Comparison of ENCODE assay signal across 21 cellular contexts in the genomic region with DNA sequence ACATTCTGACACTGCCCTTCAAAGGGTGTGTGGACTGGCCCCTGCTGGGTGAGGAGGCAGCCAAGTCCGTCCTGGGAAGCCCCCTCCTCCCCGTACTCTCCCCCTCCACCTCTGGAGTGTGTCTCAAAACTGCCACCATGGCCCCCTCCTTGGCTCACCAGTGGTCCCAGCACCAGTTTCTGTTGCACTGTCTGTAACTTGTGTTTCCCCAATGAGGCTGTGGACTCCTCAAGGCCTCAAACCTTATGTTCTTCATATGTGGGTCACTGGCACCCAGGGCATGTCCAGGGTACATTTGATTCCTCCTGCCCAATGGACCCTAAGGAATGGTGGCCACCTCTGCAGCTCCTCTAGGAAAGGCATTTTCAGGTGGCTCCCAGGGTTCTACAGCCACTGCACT. TPM values are rescaled to one million over a fixed set of nuclear protein-coding genes. Genes with fewer than 3 reads are reported as not detected.
A peak's percentile ranks its signal among the peaks of the same experiment; 100 is the strongest.
DNase-seq lines count a peak whose midpoint lies in the region; FAIRE-seq and TF ChIP-seq lines count a peak whose summit lies in the region.
"Had no signal": no experiment of that assay in that cellular context is flagged by ENCODE, and none has a peak within 500 bp of the region (broad histone marks: within the 10 kb centered on the region; RNA-seq: fewer than 3 reads in every experiment).

No MANE protein-coding gene starts in this region.

- no peak overlapping the region for H2BK120ac ChIP-seq in neuronal stem cell (ENCODE audit: low read depth, low read length)

- no peak overlapping the region for H3K4ac ChIP-seq in neuronal stem cell (ENCODE audit: low read length)

- H3K9ac ChIP-seq in kidney (ENCODE audit: low read length in 2 of 2) (no peak overlapping the region), neuronal stem cell (ENCODE audit: low read depth, low read length, poor library complexity) (no peak overlapping the region), GM23248 (no peak overlapping the region)
- H3K9ac ChIP-seq: BLaER1 treated with 17β-estradiol and CSF1 and Interleukin-3, amounts not matched to agents 10 nM and 100 nM had no signal

- 0 out of 2 replicates have a peak, but pooled peaks cover 11% of the 10 kb centered on the region for H3F3A ChIP-seq in GM23248 (ENCODE audit: insufficient read depth)

- H4K8ac ChIP-seq in neuronal stem cell (ENCODE audit: low read depth, low read length): no peak overlapping the region

- no peak overlapping the region for H3K23ac ChIP-seq in neuronal stem cell (ENCODE audit: low read depth, low read length, poor library complexity)

- no peaks in the 10 kb centered on the region for H3K9me3 ChIP-seq in AG04450 (ENCODE audit: control insufficient read depth, insufficient read depth, low read length)
- no peaks in the 10 kb centered on the region for H3K9me3 ChIP-seq in kidney (ENCODE audit: control insufficient read depth in 1 of 2, low read length in 2 of 2)
- H3K9me3 ChIP-seq in neuronal stem cell (replicated peaks in 1 of 2; ENCODE audit: control insufficient read depth in 2 of 2, insufficient read depth in 1 of 2, low read depth in 1 of 2, low read length in 2 of 2): no peaks in the 10 kb centered on the region
- no peaks in the 10 kb centered on the region for H3K9me3 ChIP-seq in suprapubic skin
- H3K9me3 ChIP-seq in GM23248 (ENCODE audit: low read depth): no peaks in the 10 kb centered on the region
- H3K9me3 ChIP-seq: BE2C; BLaER1 treated with 17β-estradiol and CSF1 and Interleukin-3, amounts not matched to agents 10 nM and 100 nM had no signal

- no peak overlapping the region for H3K4me2 ChIP-seq in neuronal stem cell (ENCODE audit: insufficient read depth, low read length, poor library complexity, severe bottlenecking)
- H3K4me2 ChIP-seq in GM23248 (ENCODE audit: unreplicated experiment): no peak overlapping the region
- H3K4me2 ChIP-seq: BLaER1 treated with 17β-estradiol and CSF1 and Interleukin-3, amounts not matched to agents 10 nM and 100 nM had no signal

- H4K20me1 ChIP-seq in GM23248 (ENCODE audit: insufficient read depth): no peaks in the 10 kb centered on the region

- H2BK12ac ChIP-seq in neuronal stem cell (ENCODE audit: low read length): no peak overlapping the region

- H3K4me1 ChIP-seq in kidney (ENCODE audit: control insufficient read depth in 1 of 2, insufficient read depth in 1 of 2, low read depth in 1 of 2, low read length in 2 of 2): no peaks in the 10 kb centered on the region
- H3K4me1 ChIP-seq in neuronal stem cell (ENCODE audit: control insufficient read depth in 2 of 2, insufficient read depth in 1 of 2, low read depth in 1 of 2, low read length in 2 of 2): peaks cover 4 to 10% of the 10 kb centered on the region in 2 donors
- H3K4me1 ChIP-seq in suprapubic skin: no peaks in the 10 kb centered on the region
- H3K4me1 ChIP-seq in GM23248 (ENCODE audit: insufficient read depth): peaks cover 10% of the 10 kb centered on the region

- WGBS in neuronal stem cell (ENCODE audit: extremely low coverage in 2 of 2, insufficient read length in 2 of 2, insufficient replicate concordance in 1 of 2), 2 donors: no CpG with 5 or more reads among the region's 2 CpGs
- 61% methylated on average over 2 of the region's 2 CpGs for WGBS in suprapubic skin
- 40 to 82% methylated on average over 1 to 2 of the region's 2 CpGs for WGBS in GM23248 (ENCODE audit: low coverage in 1 of 2, low lambda C conversion rate in 2 of 2, missing lambda C conversion rate in 2 of 2), 2 experiments

- H2BK15ac ChIP-seq in neuronal stem cell (ENCODE audit: low read length): no peak overlapping the region

- H2BK5ac ChIP-seq in neuronal stem cell (ENCODE audit: low read length): no peak overlapping the region

- CTCF ChIA-PET in AG04450 (lab: Charles Lee): interaction anchor here (2.4 kb wide), 1 partner anchor 19 kb away, joined by 13 read pairs; no protein-coding TSS in a partner anchor

- no peak for TF ChIP-seq EP300 in suprapubic skin (IDR thresholded peaks at IDR 0.05)

- H3K27ac ChIP-seq in AG04450 (ENCODE audit: low read depth, low read length): peak overlapping the region; percentile 11
- no peak overlapping the region for H3K27ac ChIP-seq in kidney (ENCODE audit: low read depth in 2 of 2, low read length in 2 of 2)
- no peak overlapping the region for H3K27ac ChIP-seq in neuronal stem cell (replicated peaks; ENCODE audit: low read length)
- H3K27ac ChIP-seq in suprapubic skin: no peak overlapping the region
- no peak overlapping the region for H3K27ac ChIP-seq in GM23248
- H3K27ac ChIP-seq: BLaER1 treated with 17β-estradiol and CSF1 and Interleukin-3, amounts not matched to agents 10 nM and 100 nM had no signal

- H3K79me2 ChIP-seq in GM23248 (ENCODE audit: insufficient read depth): no peaks in the 10 kb centered on the region

- no peaks in the 10 kb centered on the region for H3K79me1 ChIP-seq in neuronal stem cell (ENCODE audit: low read depth, low read length)

- intact Hi-C loops in kidney (cut with DNase I): no loop called here

- no peak for FAIRE-seq in kidney (lab: Jason Lieb, UNC)
- FAIRE-seq: D721Med, GM12891, GM18507 had no signal

- POLR2A ChIA-PET in AG04450 (lab: Yijun Ruan, JAX): no interaction called here

- H3K18ac ChIP-seq in neuronal stem cell (ENCODE audit: low read length): no peak overlapping the region

- DNase-seq in AG04450 (ENCODE audit: low read depth, low spot score) (no peak), kidney (peak; percentile 51), neuronal stem cell (ENCODE audit: low spot score) (no peak), suprapubic skin (ENCODE audit: low spot score in 2 of 2) (no peak), GM23248 (no peak)
- DNase-seq in activated T-cell treated with anti-CD3 and anti-CD28 coated beads, Interleukin-2, amount 50 U/mL, for 48 hours: no peak
- DNase-seq: AML-193; BE2C; CD4-positive, alpha-beta T cell; DMS 273 treated with DMSO at 0.1 percent for 48 hours; DMS79; EL; GDM1; GOT3; H7; HCEC 1CT had no signal

- in situ Hi-C loops in GM23248 (cut with MboI): no loop called here

- no peak overlapping the region for H4K91ac ChIP-seq in neuronal stem cell (ENCODE audit: low read depth, low read length, poor library complexity)

- H3K9me2 ChIP-seq in GM23248 (ENCODE audit: insufficient read depth): no peaks in the 10 kb centered on the region

- no peak for TF ChIP-seq CTCF in AG04450 (IDR thresholded peaks at IDR 0.05; ENCODE audit: low read depth, low read length)
- no peak for TF ChIP-seq CTCF in kidney (IDR thresholded peaks at IDR 0.05; ENCODE audit: borderline replicate concordance, extremely low read depth, insufficient read depth)
- TF ChIP-seq CTCF in suprapubic skin (IDR thresholded peaks at IDR 0.05): no peak

- H3K14ac ChIP-seq in neuronal stem cell (ENCODE audit: low read length): no peak overlapping the region

- H3K36me3 ChIP-seq in kidney (ENCODE audit: control insufficient read depth in 1 of 2, insufficient read depth in 2 of 2, low read length in 2 of 2) (no peaks in the 10 kb centered on the region), neuronal stem cell (replicated peaks in 1 of 2; ENCODE audit: control insufficient read depth in 2 of 2, insufficient read depth in 2 of 2, low read length in 2 of 2) (no peaks in the 10 kb centered on the region), suprapubic skin (no peaks in the 10 kb centered on the region), GM23248 (ENCODE audit: low read depth) (no peaks in the 10 kb centered on the region)
- H3K36me3 ChIP-seq: BE2C; BLaER1 treated with 17β-estradiol and CSF1 and Interleukin-3, amounts not matched to agents 10 nM and 100 nM had no signal

- H2AK5ac ChIP-seq in neuronal stem cell (ENCODE audit: low read depth, low read length): peak overlapping the region; percentile 33

- no peak for TF ChIP-seq POLR2A in suprapubic skin (IDR thresholded peaks at IDR 0.05)

- peaks cover 15% of the 10 kb centered on the region for H3K27me3 ChIP-seq in AG04450 (ENCODE audit: control insufficient read depth, insufficient read depth, low read length)
- peaks cover 0 to 74% (median 3%) of the 10 kb centered on the region in 3 experiments for H3K27me3 ChIP-seq in neuronal stem cell (ENCODE audit: control insufficient read depth in 3 of 3, insufficient read depth in 3 of 3, low read depth in 1 of 3, low read length in 3 of 3)
- H3K27me3 ChIP-seq in suprapubic skin: peaks cover 15% of the 10 kb centered on the region
- no peaks in the 10 kb centered on the region; the same call in 1 of the 2 replicates for H3K27me3 ChIP-seq in GM23248 (replicated peaks; ENCODE audit: insufficient read depth)
- H3K27me3 ChIP-seq: BE2C had no signal

- H3K4me3 ChIP-seq in AG04450 (ENCODE audit: low read depth, low read length): no peak overlapping the region
- H3K4me3 ChIP-seq in kidney (ENCODE audit: low read length in 2 of 2): no peak overlapping the region
- no peak overlapping the region for H3K4me3 ChIP-seq in neuronal stem cell (ENCODE audit: low read length in 2 of 2)
- no peak overlapping the region for H3K4me3 ChIP-seq in suprapubic skin
- no peak overlapping the region for H3K4me3 ChIP-seq in GM23248
- H3K4me3 ChIP-seq: BLaER1 treated with 17β-estradiol and CSF1 and Interleukin-3, amounts not matched to agents 10 nM and 100 nM had no signal

- H2AFZ ChIP-seq in neuronal stem cell (ENCODE audit: low read length) (no peak overlapping the region), GM23248 (no peak overlapping the region)

RNA-seq across cellular contexts. Expression of gene NPTXR, which starts 6.6 kb away (rescaled TPM):
- polyA plus RNA-seq in AG04450 (2011; rRNA removed) (1.7 and 2.3 TPM in 2 replicates), kidney (ENCODE audit: insufficient read depth, low read depth, low replicate concordance) (1.1 TPM), GM23248 (2016; fragmentation: Nextera tagmentation; extraction: Ambion mirVana) (0.99 TPM in 2 replicates)
- polyA minus RNA-seq in AG04450 (2011; rRNA and poly(A)+ RNA removed): 3.0 and 3.2 TPM in 2 replicates
- total RNA-seq in kidney (12.5 TPM), suprapubic skin (1 to 10 TPM; 1.0 to 2.4 (median 2.1) TPM)
- polyA plus RNA-seq in neuronal stem cell (2013, experiment 1 of 2): 3.7 TPM
- 3.7 TPM for polyA plus RNA-seq in neuronal stem cell (2013, experiment 2 of 2)
- 2.7 and 4.2 TPM in 2 replicates for total RNA-seq in GM23248 (2014; rRNA removed; shearing (Covaris generic))
- polyA plus RNA-seq: CD14-positive monocyte had no signal

RNA-seq across cellular contexts. Expression of gene CBX6, which starts 21.6 kb away (rescaled TPM):
- polyA plus RNA-seq in AG04450 (2011; rRNA removed) (14.7 and 19.8 TPM in 2 replicates), kidney (ENCODE audit: insufficient read depth, low read depth, low replicate concordance) (24.9 TPM), GM23248 (2016; fragmentation: Nextera tagmentation; extraction: Ambion mirVana) (51.9 and 55.8 TPM in 2 replicates)
- 57.6 and 66.9 TPM in 2 replicates for polyA minus RNA-seq in AG04450 (2011; rRNA and poly(A)+ RNA removed)
- total RNA-seq in kidney (113 TPM), suprapubic skin (10 to 100 TPM; 11.5 to 31.4 (median 22.1) TPM)
- polyA plus RNA-seq in neuronal stem cell (2013, experiment 1 of 2): 12.0 TPM
- 12.4 TPM for polyA plus RNA-seq in neuronal stem cell (2013, experiment 2 of 2)
- total RNA-seq in GM23248 (2014; rRNA removed; shearing (Covaris generic)): 52.1 and 52.7 TPM in 2 replicates

RNA-seq across cellular contexts. Expression of gene DNAL4, which starts 56.5 kb away (rescaled TPM):
- polyA plus RNA-seq in AG04450 (2011; rRNA removed) (12.6 and 15.5 TPM in 2 replicates), kidney (ENCODE audit: insufficient read depth, low read depth, low replicate concordance) (39.7 TPM), GM23248 (2016; fragmentation: Nextera tagmentation; extraction: Ambion mirVana) (14.2 and 16.7 TPM in 2 replicates)
- 8.6 and 8.7 TPM in 2 replicates for polyA minus RNA-seq in AG04450 (2011; rRNA and poly(A)+ RNA removed)
- total RNA-seq in kidney (26.5 TPM), suprapubic skin (10 to 100 TPM; 21.8 to 27.7 (median 27.6) TPM)
- 23.4 TPM for polyA plus RNA-seq in neuronal stem cell (2013, experiment 1 of 2)
- polyA plus RNA-seq in neuronal stem cell (2013, experiment 2 of 2): 22.3 TPM
- total RNA-seq in GM23248 (2014; rRNA removed; shearing (Covaris generic)): 11.6 and 18.9 TPM in 2 replicates
